1 cellular context compared by ENCODE assay signal in the genomic region with DNA sequence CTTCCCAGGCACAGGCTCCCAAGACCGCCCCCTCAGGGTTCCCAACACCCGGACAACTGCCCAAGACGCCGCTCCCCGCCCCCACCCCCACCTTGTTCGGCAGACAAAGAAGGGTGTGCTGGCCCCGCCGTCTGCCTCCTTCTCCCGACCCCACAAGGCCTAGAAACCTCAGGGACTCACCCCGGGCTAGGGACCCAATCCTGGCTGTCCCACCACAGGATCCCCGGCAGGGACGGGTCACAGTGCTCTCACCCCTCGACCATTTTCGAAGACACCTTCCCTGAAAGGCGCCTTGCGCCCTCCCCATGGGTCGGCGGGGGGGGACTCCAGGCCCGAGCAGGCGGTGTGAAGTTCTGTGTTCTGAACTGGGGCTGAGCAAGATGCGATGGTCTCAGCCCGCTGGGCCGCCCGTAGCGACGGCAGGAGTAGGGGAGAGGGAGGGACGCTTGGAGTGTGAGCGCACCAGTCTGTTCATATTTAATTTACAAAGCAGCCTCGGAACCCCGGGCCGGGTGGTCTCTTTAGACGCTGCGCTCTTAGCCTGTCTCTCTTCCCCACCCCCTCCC.
TF ChIP-seq lines count a peak whose summit lies in the region.

No MANE protein-coding gene starts in this region.

TF ChIP-seq in A549, 52 proteins besides CTCF, POLR2A, EP300 and RAD21 (continued from another document):
- TF ChIP-seq NPAS2 (CRISPR knock-in tag; IDR thresholded peaks at IDR 0.05; ENCODE audit: borderline replicate concordance) (no peak), RARB (CRISPR knock-in tag; IDR thresholded peaks at IDR 0.05) (no peak), HOXB5 (CRISPR knock-in tag; IDR thresholded peaks at IDR 0.05) (no peak), HEYL (CRISPR knock-in tag; IDR thresholded peaks at IDR 0.05) (no peak), CBX2 (IDR thresholded peaks at IDR 0.05; ENCODE audit: borderline replicate concordance, low read depth) (no peak), FOXS1 (CRISPR knock-in tag; IDR thresholded peaks at IDR 0.05) (no peak), RCOR1 (IDR thresholded peaks at IDR 0.05; ENCODE audit: low read depth, low read length) (no peak), SMC3 (IDR thresholded peaks at IDR 0.05) (no peak)
- TF ChIP-seq, protein P1, sequence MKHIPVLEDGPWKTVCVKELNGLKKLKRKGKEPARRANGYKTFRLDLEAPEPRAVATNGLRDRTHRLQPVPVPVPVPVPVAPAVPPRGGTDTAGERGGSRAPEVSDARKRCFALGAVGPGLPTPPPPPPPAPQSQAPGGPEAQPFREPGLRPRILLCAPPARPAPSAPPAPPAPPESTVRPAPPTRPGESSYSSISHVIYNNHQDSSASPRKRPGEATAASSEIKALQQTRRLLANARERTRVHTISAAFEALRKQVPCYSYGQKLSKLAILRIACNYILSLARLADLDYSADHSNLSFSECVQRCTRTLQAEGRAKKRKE (CRISPR knock-in tag; IDR thresholded peaks at IDR 0.05; ENCODE audit: low read depth): no peak
- TF ChIP-seq, protein P2, sequence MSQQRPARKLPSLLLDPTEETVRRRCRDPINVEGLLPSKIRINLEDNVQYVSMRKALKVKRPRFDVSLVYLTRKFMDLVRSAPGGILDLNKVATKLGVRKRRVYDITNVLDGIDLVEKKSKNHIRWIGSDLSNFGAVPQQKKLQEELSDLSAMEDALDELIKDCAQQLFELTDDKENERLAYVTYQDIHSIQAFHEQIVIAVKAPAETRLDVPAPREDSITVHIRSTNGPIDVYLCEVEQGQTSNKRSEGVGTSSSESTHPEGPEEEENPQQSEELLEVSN (IDR thresholded peaks at IDR 0.05; ENCODE audit: borderline replicate concordance, low read depth): no peak
- TF ChIP-seq, protein P3, sequence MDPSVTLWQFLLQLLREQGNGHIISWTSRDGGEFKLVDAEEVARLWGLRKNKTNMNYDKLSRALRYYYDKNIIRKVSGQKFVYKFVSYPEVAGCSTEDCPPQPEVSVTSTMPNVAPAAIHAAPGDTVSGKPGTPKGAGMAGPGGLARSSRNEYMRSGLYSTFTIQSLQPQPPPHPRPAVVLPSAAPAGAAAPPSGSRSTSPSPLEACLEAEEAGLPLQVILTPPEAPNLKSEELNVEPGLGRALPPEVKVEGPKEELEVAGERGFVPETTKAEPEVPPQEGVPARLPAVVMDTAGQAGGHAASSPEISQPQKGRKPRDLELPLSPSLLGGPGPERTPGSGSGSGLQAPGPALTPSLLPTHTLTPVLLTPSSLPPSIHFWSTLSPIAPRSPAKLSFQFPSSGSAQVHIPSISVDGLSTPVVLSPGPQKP (IDR thresholded peaks at IDR 0.05; ENCODE audit: low read depth, low read length): no peak
- TF ChIP-seq, protein P4, sequence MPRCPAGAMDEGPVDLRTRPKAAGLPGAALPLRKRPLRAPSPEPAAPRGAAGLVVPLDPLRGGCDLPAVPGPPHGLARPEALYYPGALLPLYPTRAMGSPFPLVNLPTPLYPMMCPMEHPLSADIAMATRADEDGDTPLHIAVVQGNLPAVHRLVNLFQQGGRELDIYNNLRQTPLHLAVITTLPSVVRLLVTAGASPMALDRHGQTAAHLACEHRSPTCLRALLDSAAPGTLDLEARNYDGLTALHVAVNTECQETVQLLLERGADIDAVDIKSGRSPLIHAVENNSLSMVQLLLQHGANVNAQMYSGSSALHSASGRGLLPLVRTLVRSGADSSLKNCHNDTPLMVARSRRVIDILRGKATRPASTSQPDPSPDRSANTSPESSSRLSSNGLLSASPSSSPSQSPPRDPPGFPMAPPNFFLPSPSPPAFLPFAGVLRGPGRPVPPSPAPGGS (IDR thresholded peaks at IDR 0.05): no peak
